In the genomic region with DNA sequence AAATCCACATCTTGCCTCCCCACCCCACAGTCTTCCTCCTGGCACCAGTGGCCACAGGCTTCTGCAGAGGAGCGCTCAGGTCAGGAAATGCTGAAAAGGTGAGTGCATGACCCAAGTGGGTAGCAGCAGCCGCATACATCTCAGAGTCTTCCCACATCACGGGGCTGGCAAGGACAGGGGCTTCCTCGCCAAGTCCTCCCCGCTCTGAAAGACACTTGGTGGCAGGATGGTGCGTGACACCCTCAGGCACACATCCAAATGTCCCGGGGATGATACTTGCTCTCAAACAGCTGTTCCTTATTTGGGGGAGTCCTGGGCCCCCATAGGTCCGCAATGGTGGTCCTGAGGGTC, we compare ENCODE assay signal across 1 cellular context.
TF ChIP-seq lines count a peak whose summit lies in the region.

No MANE protein-coding gene starts in this region.

TF ChIP-seq in HepG2, 621 proteins besides CTCF, POLR2A, EP300 and RAD21 (continues in another document):
- TF ChIP-seq CENPX (CRISPR knock-in tag; IDR thresholded peaks at IDR 0.05) (no peak), JUND (CRISPR knock-in tag; IDR thresholded peaks at IDR 0.05) (no peak), ZSCAN25 (CRISPR knock-in tag; IDR thresholded peaks at IDR 0.05) (no peak), HOXA7 (CRISPR knock-in tag; IDR thresholded peaks at IDR 0.05) (no peak), ARNT2 (CRISPR knock-in tag; IDR thresholded peaks at IDR 0.05; ENCODE audit: low read depth) (no peak), IKZF4 (CRISPR knock-in tag; IDR thresholded peaks at IDR 0.05; ENCODE audit: borderline replicate concordance, low read depth, not compliant biosample characterization) (no peak), HDAC6 (IDR thresholded peaks at IDR 0.05; ENCODE audit: low read depth, low read length) (no peak), SNRNP70 (IDR thresholded peaks at IDR 0.05; ENCODE audit: low read depth, low read length) (no peak), KMT2A (CRISPR knock-in tag; IDR thresholded peaks at IDR 0.05) (no peak), ZNF432 (CRISPR knock-in tag; IDR thresholded peaks at IDR 0.05; ENCODE audit: borderline replicate concordance) (no peak), TGIF2 (CRISPR knock-in tag; IDR thresholded peaks at IDR 0.05) (no peak), ZSCAN22 (CRISPR knock-in tag; IDR thresholded peaks at IDR 0.05) (no peak), ZBTB7A (CRISPR knock-in tag; IDR thresholded peaks at IDR 0.05) (no peak), ZNF160 (CRISPR knock-in tag; IDR thresholded peaks at IDR 0.05) (no peak), KDM1A (CRISPR knock-in tag; IDR thresholded peaks at IDR 0.05) (no peak), ZNF709 (CRISPR knock-in tag; IDR thresholded peaks at IDR 0.05) (no peak), ZNF382 (CRISPR knock-in tag; IDR thresholded peaks at IDR 0.05; ENCODE audit: borderline replicate concordance) (no peak), PHF8 (CRISPR knock-in tag; IDR thresholded peaks at IDR 0.05) (no peak), CCAR2 (optimal IDR thresholded peaks at IDR 0.05; ENCODE audit: low read depth, low read length) (no peak), MTF2 (CRISPR knock-in tag; IDR thresholded peaks at IDR 0.05; ENCODE audit: borderline replicate concordance) (no peak), PHF20 (CRISPR knock-in tag; IDR thresholded peaks at IDR 0.05) (0 out of 2 replicates have a peak, but pooled peaks have one; percentile 17), SSRP1 (CRISPR knock-in tag; IDR thresholded peaks at IDR 0.05) (no peak), FOXP1 (IDR thresholded peaks at IDR 0.05) (no peak), FOXP1 (CRISPR knock-in tag; IDR thresholded peaks at IDR 0.05) (no peak), ZNF296 (CRISPR knock-in tag; conservative IDR thresholded peaks at IDR 0.05) (no peak), ZNF562 (CRISPR knock-in tag; IDR thresholded peaks at IDR 0.05; ENCODE audit: borderline replicate concordance) (no peak), ZNF660 (CRISPR knock-in tag; IDR thresholded peaks at IDR 0.05; ENCODE audit: borderline replicate concordance, low read depth) (no peak)
- TF ChIP-seq, protein P1, sequence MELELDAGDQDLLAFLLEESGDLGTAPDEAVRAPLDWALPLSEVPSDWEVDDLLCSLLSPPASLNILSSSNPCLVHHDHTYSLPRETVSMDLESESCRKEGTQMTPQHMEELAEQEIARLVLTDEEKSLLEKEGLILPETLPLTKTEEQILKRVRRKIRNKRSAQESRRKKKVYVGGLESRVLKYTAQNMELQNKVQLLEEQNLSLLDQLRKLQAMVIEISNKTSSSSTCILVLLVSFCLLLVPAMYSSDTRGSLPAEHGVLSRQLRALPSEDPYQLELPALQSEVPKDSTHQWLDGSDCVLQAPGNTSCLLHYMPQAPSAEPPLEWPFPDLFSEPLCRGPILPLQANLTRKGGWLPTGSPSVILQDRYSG (CRISPR knock-in tag; IDR thresholded peaks at IDR 0.05) = no peak
- TF ChIP-seq, protein P2, sequence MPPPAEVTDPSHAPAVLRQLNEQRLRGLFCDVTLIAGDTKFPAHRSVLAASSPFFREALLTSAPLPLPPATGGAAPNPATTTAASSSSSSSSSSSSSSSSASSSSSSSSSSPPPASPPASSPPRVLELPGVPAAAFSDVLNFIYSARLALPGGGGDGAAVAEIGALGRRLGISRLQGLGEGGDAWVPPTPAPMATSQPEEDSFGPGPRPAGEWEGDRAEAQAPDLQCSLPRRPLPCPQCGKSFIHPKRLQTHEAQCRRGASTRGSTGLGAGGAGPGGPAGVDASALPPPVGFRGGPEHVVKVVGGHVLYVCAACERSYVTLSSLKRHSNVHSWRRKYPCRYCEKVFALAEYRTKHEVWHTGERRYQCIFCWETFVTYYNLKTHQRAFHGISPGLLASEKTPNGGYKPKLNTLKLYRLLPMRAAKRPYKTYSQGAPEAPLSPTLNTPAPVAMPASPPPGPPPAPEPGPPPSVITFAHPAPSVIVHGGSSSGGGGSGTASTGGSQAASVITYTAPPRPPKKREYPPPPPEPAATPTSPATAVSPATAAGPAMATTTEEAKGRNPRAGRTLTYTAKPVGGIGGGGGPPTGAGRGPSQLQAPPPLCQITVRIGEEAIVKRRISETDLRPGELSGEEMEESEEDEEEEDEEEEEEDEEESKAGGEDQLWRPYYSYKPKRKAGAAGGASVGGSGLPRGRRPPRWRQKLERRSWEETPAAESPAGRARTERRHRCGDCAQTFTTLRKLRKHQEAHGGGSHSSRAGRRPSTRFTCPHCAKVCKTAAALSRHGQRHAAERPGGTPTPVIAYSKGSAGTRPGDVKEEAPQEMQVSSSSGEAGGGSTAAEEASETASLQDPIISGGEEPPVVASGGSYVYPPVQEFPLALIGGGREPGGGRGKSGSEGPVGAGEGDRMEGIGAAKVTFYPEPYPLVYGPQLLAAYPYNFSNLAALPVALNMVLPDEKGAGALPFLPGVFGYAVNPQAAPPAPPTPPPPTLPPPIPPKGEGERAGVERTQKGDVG (CRISPR knock-in tag; IDR thresholded peaks at IDR 0.05; ENCODE audit: borderline replicate concordance) = peak; percentile 86; the same call in 1 of the 2 replicates
- TF ChIP-seq, protein P3, sequence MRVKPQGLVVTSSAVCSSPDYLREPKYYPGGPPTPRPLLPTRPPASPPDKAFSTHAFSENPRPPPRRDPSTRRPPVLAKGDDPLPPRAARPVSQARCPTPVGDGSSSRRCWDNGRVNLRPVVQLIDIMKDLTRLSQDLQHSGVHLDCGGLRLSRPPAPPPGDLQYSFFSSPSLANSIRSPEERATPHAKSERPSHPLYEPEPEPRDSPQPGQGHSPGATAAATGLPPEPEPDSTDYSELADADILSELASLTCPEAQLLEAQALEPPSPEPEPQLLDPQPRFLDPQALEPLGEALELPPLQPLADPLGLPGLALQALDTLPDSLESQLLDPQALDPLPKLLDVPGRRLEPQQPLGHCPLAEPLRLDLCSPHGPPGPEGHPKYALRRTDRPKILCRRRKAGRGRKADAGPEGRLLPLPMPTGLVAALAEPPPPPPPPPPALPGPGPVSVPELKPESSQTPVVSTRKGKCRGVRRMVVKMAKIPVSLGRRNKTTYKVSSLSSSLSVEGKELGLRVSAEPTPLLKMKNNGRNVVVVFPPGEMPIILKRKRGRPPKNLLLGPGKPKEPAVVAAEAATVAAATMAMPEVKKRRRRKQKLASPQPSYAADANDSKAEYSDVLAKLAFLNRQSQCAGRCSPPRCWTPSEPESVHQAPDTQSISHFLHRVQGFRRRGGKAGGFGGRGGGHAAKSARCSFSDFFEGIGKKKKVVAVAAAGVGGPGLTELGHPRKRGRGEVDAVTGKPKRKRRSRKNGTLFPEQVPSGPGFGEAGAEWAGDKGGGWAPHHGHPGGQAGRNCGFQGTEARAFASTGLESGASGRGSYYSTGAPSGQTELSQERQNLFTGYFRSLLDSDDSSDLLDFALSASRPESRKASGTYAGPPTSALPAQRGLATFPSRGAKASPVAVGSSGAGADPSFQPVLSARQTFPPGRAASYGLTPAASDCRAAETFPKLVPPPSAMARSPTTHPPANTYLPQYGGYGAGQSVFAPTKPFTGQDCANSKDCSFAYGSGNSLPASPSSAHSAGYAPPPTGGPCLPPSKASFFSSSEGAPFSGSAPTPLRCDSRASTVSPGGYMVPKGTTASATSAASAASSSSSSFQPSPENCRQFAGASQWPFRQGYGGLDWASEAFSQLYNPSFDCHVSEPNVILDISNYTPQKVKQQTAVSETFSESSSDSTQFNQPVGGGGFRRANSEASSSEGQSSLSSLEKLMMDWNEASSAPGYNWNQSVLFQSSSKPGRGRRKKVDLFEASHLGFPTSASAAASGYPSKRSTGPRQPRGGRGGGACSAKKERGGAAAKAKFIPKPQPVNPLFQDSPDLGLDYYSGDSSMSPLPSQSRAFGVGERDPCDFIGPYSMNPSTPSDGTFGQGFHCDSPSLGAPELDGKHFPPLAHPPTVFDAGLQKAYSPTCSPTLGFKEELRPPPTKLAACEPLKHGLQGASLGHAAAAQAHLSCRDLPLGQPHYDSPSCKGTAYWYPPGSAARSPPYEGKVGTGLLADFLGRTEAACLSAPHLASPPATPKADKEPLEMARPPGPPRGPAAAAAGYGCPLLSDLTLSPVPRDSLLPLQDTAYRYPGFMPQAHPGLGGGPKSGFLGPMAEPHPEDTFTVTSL (CRISPR knock-in tag; IDR thresholded peaks at IDR 0.05; ENCODE audit: borderline replicate concordance) = no peak
- TF ChIP-seq, protein P4, sequence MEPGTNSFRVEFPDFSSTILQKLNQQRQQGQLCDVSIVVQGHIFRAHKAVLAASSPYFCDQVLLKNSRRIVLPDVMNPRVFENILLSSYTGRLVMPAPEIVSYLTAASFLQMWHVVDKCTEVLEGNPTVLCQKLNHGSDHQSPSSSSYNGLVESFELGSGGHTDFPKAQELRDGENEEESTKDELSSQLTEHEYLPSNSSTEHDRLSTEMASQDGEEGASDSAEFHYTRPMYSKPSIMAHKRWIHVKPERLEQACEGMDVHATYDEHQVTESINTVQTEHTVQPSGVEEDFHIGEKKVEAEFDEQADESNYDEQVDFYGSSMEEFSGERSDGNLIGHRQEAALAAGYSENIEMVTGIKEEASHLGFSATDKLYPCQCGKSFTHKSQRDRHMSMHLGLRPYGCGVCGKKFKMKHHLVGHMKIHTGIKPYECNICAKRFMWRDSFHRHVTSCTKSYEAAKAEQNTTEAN (CRISPR knock-in tag; conservative IDR thresholded peaks at IDR 0.05) = no peak
- TF ChIP-seq, protein P5, sequence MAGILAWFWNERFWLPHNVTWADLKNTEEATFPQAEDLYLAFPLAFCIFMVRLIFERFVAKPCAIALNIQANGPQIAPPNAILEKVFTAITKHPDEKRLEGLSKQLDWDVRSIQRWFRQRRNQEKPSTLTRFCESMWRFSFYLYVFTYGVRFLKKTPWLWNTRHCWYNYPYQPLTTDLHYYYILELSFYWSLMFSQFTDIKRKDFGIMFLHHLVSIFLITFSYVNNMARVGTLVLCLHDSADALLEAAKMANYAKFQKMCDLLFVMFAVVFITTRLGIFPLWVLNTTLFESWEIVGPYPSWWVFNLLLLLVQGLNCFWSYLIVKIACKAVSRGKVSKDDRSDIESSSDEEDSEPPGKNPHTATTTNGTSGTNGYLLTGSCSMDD (CRISPR knock-in tag; IDR thresholded peaks at IDR 0.05) = no peak
- TF ChIP-seq, protein P6, sequence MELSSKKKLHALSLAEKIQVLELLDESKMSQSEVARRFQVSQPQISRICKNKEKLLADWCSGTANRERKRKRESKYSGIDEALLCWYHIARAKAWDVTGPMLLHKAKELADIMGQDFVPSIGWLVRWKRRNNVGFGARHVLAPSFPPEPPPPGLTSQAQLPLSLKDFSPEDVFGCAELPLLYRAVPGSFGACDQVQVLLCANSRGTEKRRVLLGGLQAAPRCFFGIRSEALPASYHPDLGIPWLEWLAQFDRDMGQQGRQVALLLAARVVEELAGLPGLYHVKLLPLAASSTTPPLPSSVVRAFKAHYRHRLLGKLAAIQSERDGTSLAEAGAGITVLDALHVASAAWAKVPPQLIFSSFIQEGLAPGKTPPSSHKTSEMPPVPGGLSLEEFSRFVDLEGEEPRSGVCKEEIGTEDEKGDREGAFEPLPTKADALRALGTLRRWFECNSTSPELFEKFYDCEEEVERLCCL (CRISPR knock-in tag; IDR thresholded peaks at IDR 0.05; ENCODE audit: borderline replicate concordance) = no peak
- TF ChIP-seq, protein P7, sequence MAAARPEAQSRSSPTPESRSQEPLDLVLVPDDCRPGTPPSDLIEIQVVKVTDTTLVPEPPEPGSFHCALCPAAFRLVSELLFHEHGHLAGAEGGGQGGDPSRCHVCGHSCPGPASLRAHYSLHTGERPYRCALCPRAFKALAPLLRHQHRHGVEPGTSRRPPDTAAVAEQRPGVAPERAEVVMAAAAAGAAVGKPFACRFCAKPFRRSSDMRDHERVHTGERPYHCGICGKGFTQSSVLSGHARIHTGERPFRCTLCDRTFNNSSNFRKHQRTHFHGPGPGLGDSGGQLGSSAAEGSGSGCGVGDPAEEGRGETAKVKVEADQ (CRISPR knock-in tag; IDR thresholded peaks at IDR 0.05; ENCODE audit: borderline replicate concordance) = 0 out of 2 replicates have a peak, but pooled peaks have one; percentile 32
- TF ChIP-seq, protein P8, sequence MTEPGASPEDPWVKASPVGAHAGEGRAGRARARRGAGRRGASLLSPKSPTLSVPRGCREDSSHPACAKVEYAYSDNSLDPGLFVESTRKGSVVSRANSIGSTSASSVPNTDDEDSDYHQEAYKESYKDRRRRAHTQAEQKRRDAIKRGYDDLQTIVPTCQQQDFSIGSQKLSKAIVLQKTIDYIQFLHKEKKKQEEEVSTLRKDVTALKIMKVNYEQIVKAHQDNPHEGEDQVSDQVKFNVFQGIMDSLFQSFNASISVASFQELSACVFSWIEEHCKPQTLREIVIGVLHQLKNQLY (CRISPR knock-in tag; IDR thresholded peaks at IDR 0.05) = no peak
- TF ChIP-seq, protein P9, sequence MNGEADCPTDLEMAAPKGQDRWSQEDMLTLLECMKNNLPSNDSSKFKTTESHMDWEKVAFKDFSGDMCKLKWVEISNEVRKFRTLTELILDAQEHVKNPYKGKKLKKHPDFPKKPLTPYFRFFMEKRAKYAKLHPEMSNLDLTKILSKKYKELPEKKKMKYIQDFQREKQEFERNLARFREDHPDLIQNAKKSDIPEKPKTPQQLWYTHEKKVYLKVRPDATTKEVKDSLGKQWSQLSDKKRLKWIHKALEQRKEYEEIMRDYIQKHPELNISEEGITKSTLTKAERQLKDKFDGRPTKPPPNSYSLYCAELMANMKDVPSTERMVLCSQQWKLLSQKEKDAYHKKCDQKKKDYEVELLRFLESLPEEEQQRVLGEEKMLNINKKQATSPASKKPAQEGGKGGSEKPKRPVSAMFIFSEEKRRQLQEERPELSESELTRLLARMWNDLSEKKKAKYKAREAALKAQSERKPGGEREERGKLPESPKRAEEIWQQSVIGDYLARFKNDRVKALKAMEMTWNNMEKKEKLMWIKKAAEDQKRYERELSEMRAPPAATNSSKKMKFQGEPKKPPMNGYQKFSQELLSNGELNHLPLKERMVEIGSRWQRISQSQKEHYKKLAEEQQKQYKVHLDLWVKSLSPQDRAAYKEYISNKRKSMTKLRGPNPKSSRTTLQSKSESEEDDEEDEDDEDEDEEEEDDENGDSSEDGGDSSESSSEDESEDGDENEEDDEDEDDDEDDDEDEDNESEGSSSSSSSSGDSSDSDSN (CRISPR knock-in tag; IDR thresholded peaks at IDR 0.05) = peak; percentile 35; the same call in 1 of the 2 replicates
- TF ChIP-seq, protein P10, sequence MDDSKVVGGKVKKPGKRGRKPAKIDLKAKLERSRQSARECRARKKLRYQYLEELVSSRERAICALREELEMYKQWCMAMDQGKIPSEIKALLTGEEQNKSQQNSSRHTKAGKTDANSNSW (CRISPR knock-in tag; IDR thresholded peaks at IDR 0.05; ENCODE audit: borderline replicate concordance) = no peak
